ENCODE assay signal across 11 cellular contexts in the genomic region with DNA sequence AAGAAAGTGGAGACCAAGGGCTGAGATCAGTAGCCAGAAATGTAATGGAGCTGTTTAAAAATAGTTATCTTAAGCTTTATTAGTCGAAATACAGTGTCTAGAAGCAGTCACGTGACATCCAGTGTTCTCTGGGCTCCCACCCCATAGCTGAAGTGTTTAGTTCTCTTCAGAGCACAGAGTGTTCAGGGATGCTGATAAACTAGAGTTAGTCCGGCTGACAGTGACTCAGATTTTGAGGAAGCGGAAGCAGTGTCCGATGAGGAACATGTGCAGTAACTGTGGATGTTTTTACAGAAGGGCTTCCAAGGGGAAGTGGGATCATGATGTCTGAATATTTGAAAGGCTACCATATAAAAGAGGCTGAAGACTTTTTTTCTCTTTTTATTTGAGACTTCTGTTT.
DNase-seq lines count a peak whose midpoint lies in the region; ATAC-seq and TF ChIP-seq lines count a peak whose summit lies in the region.
"Had no signal": no experiment of that assay in that cellular context is flagged by ENCODE, and none has a peak within 500 bp of the region (broad histone marks: within the 10 kb centered on the region; RNA-seq: fewer than 3 reads in every experiment).

No MANE protein-coding gene starts in this region.

- TF ChIP-seq CTCF in left ventricle myocardium inferior (IDR thresholded peaks at IDR 0.05; ENCODE audit: borderline replicate concordance) = no peak
- TF ChIP-seq CTCF in smooth muscle cell (IDR thresholded peaks at IDR 0.05; ENCODE audit: borderline replicate concordance, insufficient read depth, poor library complexity, severe bottlenecking) = no peak
- TF ChIP-seq CTCF in nephron progenitor cell (IDR thresholded peaks at IDR 0.05) = no peak
- no peak for TF ChIP-seq CTCF in glutamatergic neuron (IDR thresholded peaks at IDR 0.05; ENCODE audit: partially characterized antibody, unreplicated experiment)

- DNase-seq in HCEC 1CT (peak; percentile 63), left ventricle myocardium inferior (peak; percentile 66), smooth muscle cell (lab: John Stamatoyannopoulos, UW; ENCODE audit: unreplicated experiment) (no peak), nephron progenitor cell (no peak), glutamatergic neuron (no peak), NCI-H2081 treated with DMSO at 0.1 percent for 48 hours (lab: John Stamatoyannopoulos, UW) (no peak)
- DNase-seq: effector memory CD4-positive, alpha-beta T cell; NCI-H2029; retina had no signal

- no peaks in the 10 kb centered on the region for H3F3A ChIP-seq in smooth muscle cell (ENCODE audit: low read depth)

- H3K9me3 ChIP-seq in left ventricle myocardium inferior (replicated peaks) (no peaks in the 10 kb centered on the region), smooth muscle cell (replicated peaks; ENCODE audit: low read depth) (no peaks in the 10 kb centered on the region)

- H3K4me3 ChIP-seq in left ventricle myocardium inferior (no peak overlapping the region), smooth muscle cell (no peak overlapping the region)

- H3K27ac ChIP-seq in angular gyrus (ENCODE audit: low read depth, low read length) (peak overlapping the region; percentile 11), left ventricle myocardium inferior (replicated peaks) (peak overlapping the region; percentile 89), smooth muscle cell (ENCODE audit: low read depth) (peak overlapping the region; percentile 46)

- peaks cover 25% of the 10 kb centered on the region for H3K36me3 Mint-ChIP-seq in nephron progenitor cell (ENCODE audit: low read depth)
- no peaks in the 10 kb centered on the region for H3K36me3 Mint-ChIP-seq in glutamatergic neuron (ENCODE audit: unreplicated experiment)

- intact Hi-C loops in left ventricle myocardium inferior (cut with micrococcal nuclease) = no loop called here

- no peaks in the 10 kb centered on the region for H3K36me3 ChIP-seq in left ventricle myocardium inferior
- H3K36me3 ChIP-seq in smooth muscle cell (ENCODE audit: low read depth) = no peaks in the 10 kb centered on the region

- H3K27me3 Mint-ChIP-seq in nephron progenitor cell (ENCODE audit: low read depth, poor library complexity) = no peaks in the 10 kb centered on the region
- H3K27me3 Mint-ChIP-seq in glutamatergic neuron (ENCODE audit: unreplicated experiment) = peaks cover 3% of the 10 kb centered on the region

- no peak overlapping the region for H2AFZ ChIP-seq in smooth muscle cell (ENCODE audit: low read depth)

- H3K27me3 ChIP-seq in left ventricle myocardium inferior (ENCODE audit: low read depth) = no peaks in the 10 kb centered on the region
- no peaks in the 10 kb centered on the region for H3K27me3 ChIP-seq in smooth muscle cell (ENCODE audit: low read depth)

- H3K9me3 Mint-ChIP-seq in nephron progenitor cell (peaks cover 6% of the 10 kb centered on the region), glutamatergic neuron (ENCODE audit: unreplicated experiment) (peaks cover 7% of the 10 kb centered on the region)

- H3K79me2 ChIP-seq in smooth muscle cell (ENCODE audit: low read depth) = peaks cover 50% of the 10 kb centered on the region

- H3K4me3 Mint-ChIP-seq in nephron progenitor cell (no peak overlapping the region), glutamatergic neuron (ENCODE audit: unreplicated experiment) (no peak overlapping the region)

- ATAC-seq in HG03521 (IDR thresholded peaks at IDR 0.05; ENCODE audit: unreplicated experiment) = no peak

- peaks cover 88% of the 10 kb centered on the region for H4K20me1 ChIP-seq in smooth muscle cell (ENCODE audit: low read depth)

- H3K27ac Mint-ChIP-seq in nephron progenitor cell (no peak overlapping the region), glutamatergic neuron (ENCODE audit: unreplicated experiment) (no peak overlapping the region)

- WGBS in smooth muscle cell (ENCODE audit: low lambda C conversion rate) = 15% methylated on average over 5 of the region's 5 CpGs

- H3K4me1 ChIP-seq in left ventricle myocardium inferior = peaks cover 49% of the 10 kb centered on the region
- H3K4me1 ChIP-seq in smooth muscle cell (ENCODE audit: low read depth) = peaks cover 4% of the 10 kb centered on the region

- H3K4me2 ChIP-seq in smooth muscle cell = peak overlapping the region; percentile 39

- H3K4me1 Mint-ChIP-seq in nephron progenitor cell (peaks cover 26% of the 10 kb centered on the region), glutamatergic neuron (ENCODE audit: low read depth, unreplicated experiment) (peaks cover 25% of the 10 kb centered on the region)

- H3K9ac ChIP-seq in smooth muscle cell (ENCODE audit: low read depth) = no peak overlapping the region

Comparison
In these comparisons a context has a peak if more than half of its experiments do, and no peak if none do; other contexts are left out.
1. DNase-seq: peak in HCEC 1CT (single experiment) and left ventricle myocardium inferior (single experiment); none in smooth muscle cell (single experiment), nephron progenitor cell (single experiment), glutamatergic neuron (single experiment) and NCI-H2081 treated with DMSO at 0.1 percent for 48 hours (single experiment).
2. H3K27ac ChIP-seq: peak in every context shown above with its lines; median percentile 89 in left ventricle myocardium inferior; 46 in smooth muscle cell; 11 in angular gyrus.